Comparison of ENCODE assay signal across 8 cellular contexts in genomic region chr20:56391596-56392281, GRCh38. TPM values are rescaled to one million over a fixed set of nuclear protein-coding genes. Genes with fewer than 3 reads are reported as not detected.
DNase-seq lines count a peak whose midpoint lies in the region; ATAC-seq lines count a peak whose summit lies in the region.

Gene AURKA, minus strand, starts transcription at chr20:56392215. Its CDS starts 4,018 bp downstream, at chr20:56388197.

- H3K4me3 Mint-ChIP-seq in central memory CD8-positive, alpha-beta T cell: no peak within 1 kb of the TSS
- H3K4me3 Mint-ChIP-seq in memory B cell: peak within 1 kb of the TSS; percentile 75

- DNase-seq in LHCN-M2 (ENCODE audit: low read depth): peak; percentile 3
- no peak for DNase-seq in central memory CD8-positive, alpha-beta T cell (ENCODE audit: low spot score in 2 of 2)
- DNase-seq in memory B cell (ENCODE audit: low spot score in 2 of 2): peak in 1 of 2 donors; percentile 13
- DNase-seq in NCI-H1105 treated with DMSO at 0.1 percent for 48 hours (lab: John Stamatoyannopoulos, UW): no peak
- no peak for DNase-seq in activated CD4-positive, alpha-beta T cell treated with anti-CD3 and anti-CD28 coated beads, Interleukin-2, amount 50 U/mL, for 48 hours

- peaks cover 18% of the 10 kb centered on the region for H3K36me3 Mint-ChIP-seq in central memory CD8-positive, alpha-beta T cell (ENCODE audit: insufficient read depth)
- H3K36me3 Mint-ChIP-seq in memory B cell: peaks cover 13% of the 10 kb centered on the region

- H3K27me3 Mint-ChIP-seq in central memory CD8-positive, alpha-beta T cell: no peaks in the 10 kb centered on the region
- no peaks in the 10 kb centered on the region for H3K27me3 Mint-ChIP-seq in memory B cell

- H3K27ac Mint-ChIP-seq in central memory CD8-positive, alpha-beta T cell (ENCODE audit: low read depth): no peak within 1 kb of the TSS
- no peak within 1 kb of the TSS for H3K27ac Mint-ChIP-seq in memory B cell

- ATAC-seq in GM18498 (IDR thresholded peaks at IDR 0.05; ENCODE audit: unreplicated experiment) (peak; percentile 34), GM21717 (IDR thresholded peaks at IDR 0.05; ENCODE audit: unreplicated experiment) (peak; percentile 41), memory B cell (ENCODE audit: low read depth) (no peak), HG03565 (IDR thresholded peaks at IDR 0.05; ENCODE audit: unreplicated experiment) (no peak)
- ATAC-seq in central memory CD8-positive, alpha-beta T cell (replicated peaks; ENCODE audit: extremely low read depth, poor library complexity, severe bottlenecking): peak; percentile 4

- no peaks in the 10 kb centered on the region for H3K9me3 Mint-ChIP-seq in central memory CD8-positive, alpha-beta T cell
- no peaks in the 10 kb centered on the region for H3K9me3 Mint-ChIP-seq in memory B cell

- peaks cover 23% of the 10 kb centered on the region for H3K4me1 Mint-ChIP-seq in central memory CD8-positive, alpha-beta T cell
- H3K4me1 Mint-ChIP-seq in memory B cell: peaks cover 16% of the 10 kb centered on the region

RNA-seq across cellular contexts. Expression of gene AURKA, which starts in this region (rescaled TPM):
- total RNA-seq in LHCN-M2 (2014; rRNA removed): 117 and 130 TPM in 2 replicates
- 37.3 TPM for polyA plus RNA-seq in LHCN-M2 (2012)

Comparison
In these comparisons a context has a peak if more than half of its experiments do, and no peak if none do; other contexts are left out.
1. ATAC-seq: peak in GM18498 (single experiment), GM21717 (single experiment) and central memory CD8-positive, alpha-beta T cell (single experiment); none in memory B cell (single experiment) and HG03565 (single experiment).